Comparison of ENCODE assay signal across 18 cellular contexts in genomic region chr3:152360303-152360702, GRCh38.
DNase-seq lines count a peak whose midpoint lies in the region; ATAC-seq, FAIRE-seq and TF ChIP-seq lines count a peak whose summit lies in the region.
"Had no signal": no experiment of that assay in that cellular context is flagged by ENCODE, and none has a peak within 500 bp of the region (broad histone marks: within the 10 kb centered on the region; RNA-seq: fewer than 3 reads in every experiment).

No MANE protein-coding gene starts in this region.

- no peak overlapping the region for H3K4me3 Mint-ChIP-seq in CD4-positive, alpha-beta T cell
- H3K4me3 Mint-ChIP-seq in GM23338: no peak overlapping the region
- H3K4me3 Mint-ChIP-seq in activated naive CD8-positive, alpha-beta T cell treated with anti-CD3 and anti-CD28 coated beads for 36 hours: no peak overlapping the region
- H3K4me3 Mint-ChIP-seq: type B pancreatic cell had no signal

- in situ Hi-C loops in HepG2 (cut with HindIII; ENCODE audit: extremely low pct_ligation_motif_present, low pct_unique_long_range_greater_than_20kb): no loop called here

- DNase-seq in CD4-positive, alpha-beta T cell: no peak
- no peak for DNase-seq in GM23338 (ENCODE audit: low spot score)
- no peak for DNase-seq in activated naive CD8-positive, alpha-beta T cell treated with anti-CD3 and anti-CD28 coated beads for 36 hours
- no peak for DNase-seq in NOMO-1 treated with DMSO at 0.1 percent for 48 hours (lab: John Stamatoyannopoulos, UW; ENCODE audit: unreplicated experiment)
- no peak for DNase-seq in NCI-H187 (lab: John Stamatoyannopoulos, UW)
- no peak for DNase-seq in HepG2 (ENCODE audit: low spot score)
- DNase-seq: activated CD4-positive, CD25-positive, alpha-beta regulatory T cell; DND-41; esophagus squamous epithelium; glutamatergic neuron; NK-92 treated with Interleukin-12 subunit alpha and Interleukin-12 subunit beta, amount 100 ng/mL, for 24 hours; T-helper 1 cell had no signal

- POLR2A ChIA-PET in CD4-positive, alpha-beta T cell (lab: Charles Lee): interaction anchor here (1.9 kb wide), 1 partner anchor 14 kb away, joined by 7 read pairs; no protein-coding TSS in a partner anchor
- POLR2A ChIA-PET in HepG2 (lab: Yijun Ruan, JAX): no interaction called here

- no peak for ATAC-seq in CD4-positive, alpha-beta T cell (ENCODE audit: poor library complexity)
- ATAC-seq in GM23338 (no peak), HepG2 (no peak), GM21447 (IDR thresholded peaks at IDR 0.05; ENCODE audit: unreplicated experiment) (no peak)
- ATAC-seq: Right ventricle myocardium inferior had no signal

- H3K27me3 Mint-ChIP-seq in CD4-positive, alpha-beta T cell: no peaks in the 10 kb centered on the region
- no peaks in the 10 kb centered on the region for H3K27me3 Mint-ChIP-seq in GM23338 (ENCODE audit: insufficient read depth, low read depth, poor library complexity)
- H3K27me3 Mint-ChIP-seq in activated naive CD8-positive, alpha-beta T cell treated with anti-CD3 and anti-CD28 coated beads for 36 hours: no peaks in the 10 kb centered on the region
- H3K27me3 Mint-ChIP-seq: type B pancreatic cell had no signal

- no peaks in the 10 kb centered on the region for H3K9me3 ChIP-seq in CD4-positive, alpha-beta T cell (ENCODE audit: control insufficient read depth, low read length)
- H3K9me3 ChIP-seq in neutrophil (no peaks in the 10 kb centered on the region), HepG2 (ENCODE audit: low read length) (no peaks in the 10 kb centered on the region)
- H3K9me3 ChIP-seq: esophagus squamous epithelium had no signal

- H3K79me2 ChIP-seq in GM23338 (replicated peaks; ENCODE audit: insufficient read depth) (peaks cover 37% of the 10 kb centered on the region), HepG2 (ENCODE audit: insufficient read depth, low read length) (peaks cover 46% of the 10 kb centered on the region)

- H4K20me1 ChIP-seq in GM23338 (replicated peaks; ENCODE audit: insufficient read depth) (no peaks in the 10 kb centered on the region; the same call in 1 of the 2 replicates), HepG2 (ENCODE audit: insufficient read depth, low read length) (no peaks in the 10 kb centered on the region; the same call in 1 of the 2 replicates)

- no peak overlapping the region for H3K4me2 ChIP-seq in GM23338
- H3K4me2 ChIP-seq in HepG2 (ENCODE audit: low read depth, low read length): no peak overlapping the region
- H3K4me2 ChIP-seq: BLaER1 treated with 17β-estradiol and CSF1 and Interleukin-3, amounts not matched to agents 10 nM and 100 nM had no signal

- H3K27me3 ChIP-seq in CD4-positive, alpha-beta T cell (ENCODE audit: control insufficient read depth, insufficient read depth, low read length): no peaks in the 10 kb centered on the region
- H3K27me3 ChIP-seq in GM23338 (ENCODE audit: insufficient read depth): no peaks in the 10 kb centered on the region
- H3K27me3 ChIP-seq in neutrophil: no peaks in the 10 kb centered on the region
- no peaks in the 10 kb centered on the region for H3K27me3 ChIP-seq in HepG2 (ENCODE audit: control insufficient read depth in 1 of 2, insufficient read depth in 2 of 2, low read length in 2 of 2)
- H3K27me3 ChIP-seq: BLaER1 treated with 17β-estradiol and CSF1 and Interleukin-3, amounts not matched to agents 10 nM and 100 nM; cardiac muscle cell; esophagus squamous epithelium had no signal

- H3K4me1 ChIP-seq in GM23338 (ENCODE audit: insufficient read depth) (peaks cover 13% of the 10 kb centered on the region), neutrophil (ENCODE audit: control insufficient read depth in 1 of 2, insufficient read depth in 1 of 2, low read depth in 1 of 2, low read length in 1 of 2) (peaks cover 0 to 6% of the 10 kb centered on the region in 2 experiments), HepG2 (ENCODE audit: insufficient read depth, low read length) (peaks cover 17% of the 10 kb centered on the region)
- H3K4me1 ChIP-seq: BLaER1 treated with 17β-estradiol and CSF1 and Interleukin-3, amounts not matched to agents 10 nM and 100 nM had no signal

- BruUV-seq in HepG2 (replicated peaks; lab: Mats Ljungman, UMichigan): no TSS peak

- H3K9me3 Mint-ChIP-seq in CD4-positive, alpha-beta T cell: no peaks in the 10 kb centered on the region
- no peaks in the 10 kb centered on the region for H3K9me3 Mint-ChIP-seq in GM23338
- H3K9me3 Mint-ChIP-seq in activated naive CD8-positive, alpha-beta T cell treated with anti-CD3 and anti-CD28 coated beads for 36 hours: peaks cover 4% of the 10 kb centered on the region
- H3K9me3 Mint-ChIP-seq: type B pancreatic cell had no signal

- no peaks in the 10 kb centered on the region for H3K9me2 ChIP-seq in GM23338 (ENCODE audit: insufficient read depth)

- FAIRE-seq in HepG2 (lab: Jason Lieb, UNC): no peak

- no peak for TF ChIP-seq EP300 in HepG2 (IDR thresholded peaks at IDR 0.05; ENCODE audit: low read depth in 2 of 2, low read length in 2 of 2)
- no peak for TF ChIP-seq EP300 in HepG2 (CRISPR knock-in tag; IDR thresholded peaks at IDR 0.05; ENCODE audit: borderline replicate concordance)

- H3K36me3 Mint-ChIP-seq in CD4-positive, alpha-beta T cell (ENCODE audit: low read depth): peaks cover 84% of the 10 kb centered on the region
- no peaks in the 10 kb centered on the region for H3K36me3 Mint-ChIP-seq in GM23338 (ENCODE audit: low read depth)
- H3K36me3 Mint-ChIP-seq in activated naive CD8-positive, alpha-beta T cell treated with anti-CD3 and anti-CD28 coated beads for 36 hours: peaks cover 53% of the 10 kb centered on the region
- H3K36me3 Mint-ChIP-seq: type B pancreatic cell had no signal

- intact Hi-C loops in CD4-positive, alpha-beta T cell (cut with DNase I, micrococcal nuclease): loop anchor here in 1 of 2 experiments (5.0 kb wide), 1 partner anchor 42 kb away; no protein-coding TSS in a partner anchor
- intact Hi-C loops in HepG2 (cut with micrococcal nuclease; ENCODE audit: unreplicated experiment): no loop called here

- no peaks in the 10 kb centered on the region for H3F3A ChIP-seq in GM23338 (replicated peaks; ENCODE audit: low read depth)

- 96% methylated on average over 2 of the region's 2 CpGs for WGBS in HepG2 (ENCODE audit: low lambda C conversion rate)

- no peak for TF ChIP-seq CTCF in CD4-positive, alpha-beta T cell (IDR thresholded peaks at IDR 0.05)
- TF ChIP-seq CTCF in GM23338 (conservative IDR thresholded peaks at IDR 0.05; ENCODE audit: low read depth in 2 of 2): no peak
- no peak for TF ChIP-seq CTCF in neutrophil (IDR thresholded peaks at IDR 0.05)
- no peak for TF ChIP-seq CTCF in HepG2 (CRISPR knock-in tag; IDR thresholded peaks at IDR 0.05)

- H3K4me3 ChIP-seq in GM23338: no peak overlapping the region
- H3K4me3 ChIP-seq in neutrophil (ENCODE audit: low read depth in 1 of 2, low read length in 1 of 2): no peak overlapping the region
- H3K4me3 ChIP-seq in HepG2 (replicated peaks in 1 of 3; ENCODE audit: insufficient read depth in 1 of 3, low read depth in 2 of 3, low read length in 3 of 3): no peak overlapping the region
- H3K4me3 ChIP-seq: BLaER1 treated with 17β-estradiol and CSF1 and Interleukin-3, amounts not matched to agents 10 nM and 100 nM; cardiac muscle cell; esophagus squamous epithelium had no signal

- H2AFZ ChIP-seq in GM23338 (no peak overlapping the region), HepG2 (ENCODE audit: low read length) (no peak overlapping the region)

- H3K27ac ChIP-seq in CD4-positive, alpha-beta T cell (ENCODE audit: low read depth, low read length): no peak overlapping the region
- H3K27ac ChIP-seq in GM23338 (ENCODE audit: low read depth): no peak overlapping the region
- H3K27ac ChIP-seq in neutrophil: peak overlapping the region; percentile 46
- no peak overlapping the region for H3K27ac ChIP-seq in HepG2 (ENCODE audit: extremely low read length, insufficient read depth, low read length)
- H3K27ac ChIP-seq: BLaER1 treated with 17β-estradiol and CSF1 and Interleukin-3, amounts not matched to agents 10 nM and 100 nM; cardiac muscle cell had no signal

- H3K36me3 ChIP-seq in GM23338 (ENCODE audit: insufficient read depth) (no peaks in the 10 kb centered on the region), neutrophil (no peaks in the 10 kb centered on the region), HepG2 (replicated peaks in 1 of 2; ENCODE audit: control insufficient read depth in 1 of 2, insufficient read depth in 2 of 2, low read length in 2 of 2) (no peaks in the 10 kb centered on the region)
- H3K36me3 ChIP-seq: cardiac muscle cell had no signal

- peak overlapping the region; percentile 45 for H3K27ac Mint-ChIP-seq in CD4-positive, alpha-beta T cell
- H3K27ac Mint-ChIP-seq in GM23338: peak overlapping the region; percentile 28; the same call in 1 of the 2 replicates
- H3K27ac Mint-ChIP-seq in activated naive CD8-positive, alpha-beta T cell treated with anti-CD3 and anti-CD28 coated beads for 36 hours: peak overlapping the region; percentile 23
- H3K27ac Mint-ChIP-seq: type B pancreatic cell had no signal

- H3K9ac ChIP-seq in HepG2 (ENCODE audit: insufficient read depth, low read depth, low read length): no peak overlapping the region
- H3K9ac ChIP-seq: BLaER1 treated with 17β-estradiol and CSF1 and Interleukin-3, amounts not matched to agents 10 nM and 100 nM had no signal

- CTCF ChIA-PET in CD4-positive, alpha-beta T cell (lab: Charles Lee): interaction anchor here (1.3 kb wide), 1 partner anchor 46 kb away, joined by 3 read pairs; no protein-coding TSS in a partner anchor
- CTCF ChIA-PET in HepG2 (lab: Yijun Ruan, JAX; ENCODE audit: low intra/inter-chr PET ratio, low total read pairs): no interaction called here

- no peak for TF ChIP-seq RAD21 in HepG2 (CRISPR knock-in tag; IDR thresholded peaks at IDR 0.05)

- no peak for TF ChIP-seq POLR2A in HepG2 (IDR thresholded peaks at IDR 0.05; ENCODE audit: insufficient read depth in 1 of 2, low read depth in 2 of 2, low read length in 2 of 2)

- peaks cover 85% of the 10 kb centered on the region for H3K4me1 Mint-ChIP-seq in CD4-positive, alpha-beta T cell (ENCODE audit: low read depth)
- H3K4me1 Mint-ChIP-seq in GM23338: peaks cover 22% of the 10 kb centered on the region
- peaks cover 75% of the 10 kb centered on the region for H3K4me1 Mint-ChIP-seq in activated naive CD8-positive, alpha-beta T cell treated with anti-CD3 and anti-CD28 coated beads for 36 hours

TF ChIP-seq in GM23338, 12 proteins besides CTCF, POLR2A, EP300 and RAD21 (continues in another document):
- TF ChIP-seq CREB1 (CRISPR knock-in tag; IDR thresholded peaks at IDR 0.05; ENCODE audit: low read depth) (no peak), ZNF331 (CRISPR knock-in tag; IDR thresholded peaks at IDR 0.05; ENCODE audit: low read depth) (no peak)

TF ChIP-seq in HepG2, 621 proteins besides CTCF, POLR2A, EP300 and RAD21 (continues in another document):
- TF ChIP-seq NFYB (CRISPR knock-in tag; IDR thresholded peaks at IDR 0.05): no peak
